Comparison of ENCODE assay signal across 1 cellular context in genomic region chr22:39532215-39533071, GRCh38.
TF ChIP-seq lines count a peak whose summit lies in the region.

Gene RPS19BP1, minus strand, starts transcription at chr22:39532748. Its CDS starts 10 bp downstream, at chr22:39532738.

TF ChIP-seq in HepG2, 621 proteins besides CTCF, POLR2A, EP300 and RAD21 (continued from another document and continues in another):
- TF ChIP-seq AHR (CRISPR knock-in tag; IDR thresholded peaks at IDR 0.05), result 0 out of 2 replicates have a peak, but pooled peaks have one; percentile 29
- TF ChIP-seq ZFP91 (CRISPR knock-in tag; IDR thresholded peaks at IDR 0.05; ENCODE audit: borderline replicate concordance), result peak; percentile 77
- TF ChIP-seq ZNF160 (CRISPR knock-in tag; IDR thresholded peaks at IDR 0.05), result no peak; the same call in 1 of the 2 replicates
- 0 out of 2 replicates have a peak, but pooled peaks have one; percentile 36 for TF ChIP-seq SRY (CRISPR knock-in tag; IDR thresholded peaks at IDR 0.05)
- TF ChIP-seq SAP130 (CRISPR knock-in tag; IDR thresholded peaks at IDR 0.05; ENCODE audit: low read depth), result peak; percentile 92
- peak; percentile 29; the same call in 1 of the 2 replicates for TF ChIP-seq ZNF451 (CRISPR knock-in tag; IDR thresholded peaks at IDR 0.05)
- peak; percentile 80 for TF ChIP-seq DRAP1 (CRISPR knock-in tag; IDR thresholded peaks at IDR 0.05)
- TF ChIP-seq EED (CRISPR knock-in tag; IDR thresholded peaks at IDR 0.05), result peak; percentile 26; the same call in 1 of the 2 replicates
- TF ChIP-seq SMYD3 (CRISPR knock-in tag; IDR thresholded peaks at IDR 0.05), result peak; percentile 62; the same call in 1 of the 2 replicates
- peak; percentile 40; the same call in 1 of the 2 replicates for TF ChIP-seq EHMT2 (IDR thresholded peaks at IDR 0.05; ENCODE audit: borderline replicate concordance, low read depth, low read length)
- TF ChIP-seq MATR3 (CRISPR knock-in tag; IDR thresholded peaks at IDR 0.05), result no peak
- TF ChIP-seq POLR2G (IDR thresholded peaks at IDR 0.05; ENCODE audit: low read depth, low read length), result peak; percentile 96
- TF ChIP-seq SATB2 (CRISPR knock-in tag; IDR thresholded peaks at IDR 0.05), result 0 out of 2 replicates have a peak, but pooled peaks have one; percentile 63
- no peak for TF ChIP-seq ZNF652 (CRISPR knock-in tag; IDR thresholded peaks at IDR 0.05; ENCODE audit: borderline replicate concordance, low read depth)
- no peak for TF ChIP-seq MIXL1 (CRISPR knock-in tag; IDR thresholded peaks at IDR 0.05)
- TF ChIP-seq GFI1 (CRISPR knock-in tag; IDR thresholded peaks at IDR 0.05; ENCODE audit: borderline replicate concordance), result peak; percentile 51; the same call in 1 of the 2 replicates
- TF ChIP-seq HOXA3 (CRISPR knock-in tag; IDR thresholded peaks at IDR 0.05), result peak; percentile 96
- peak; percentile 24; the same call in 1 of the 2 replicates for TF ChIP-seq FOXA3 (CRISPR knock-in tag; IDR thresholded peaks at IDR 0.05)
- no peak for TF ChIP-seq ZNF335 (CRISPR knock-in tag; IDR thresholded peaks at IDR 0.05)
- TF ChIP-seq HOXA5 (CRISPR knock-in tag; IDR thresholded peaks at IDR 0.05), result peak; percentile 77
- no peak for TF ChIP-seq ZNF557 (CRISPR knock-in tag; IDR thresholded peaks at IDR 0.05)
- peak; percentile 32; the same call in 1 of the 2 replicates for TF ChIP-seq ZNF430 (CRISPR knock-in tag; IDR thresholded peaks at IDR 0.05)
- TF ChIP-seq SP2 (CRISPR knock-in tag; IDR thresholded peaks at IDR 0.05), result peak; percentile 93
- peak; percentile 69 for TF ChIP-seq ZBTB40 (IDR thresholded peaks at IDR 0.05)
- TF ChIP-seq ZBTB40 (CRISPR knock-in tag; IDR thresholded peaks at IDR 0.05), result no peak
- TF ChIP-seq ZSCAN21 (CRISPR knock-in tag; IDR thresholded peaks at IDR 0.05; ENCODE audit: borderline replicate concordance), result peak; percentile 42; the same call in 1 of the 2 replicates
- TF ChIP-seq SPEN (CRISPR knock-in tag; IDR thresholded peaks at IDR 0.05; ENCODE audit: low read depth), result peak; percentile 76
- no peak for TF ChIP-seq MBD4 (IDR thresholded peaks at IDR 0.05; ENCODE audit: borderline replicate concordance, low read length)
- no peak for TF ChIP-seq MED8 (CRISPR knock-in tag; IDR thresholded peaks at IDR 0.05; ENCODE audit: insufficient replicate concordance)
- peak; percentile 85 for TF ChIP-seq SIX4 (CRISPR knock-in tag; IDR thresholded peaks at IDR 0.05)
- TF ChIP-seq ZBED4 (CRISPR knock-in tag; IDR thresholded peaks at IDR 0.05; ENCODE audit: borderline replicate concordance), result 0 out of 2 replicates have a peak, but pooled peaks have one; percentile 8
- no peak for TF ChIP-seq SOX13 (IDR thresholded peaks at IDR 0.05)
- TF ChIP-seq SOX13 (CRISPR knock-in tag; conservative IDR thresholded peaks at IDR 0.05 in 1 of 2, IDR thresholded peaks at IDR 0.05 in 1 of 2), result peak in 1 of 2 experiments; percentile 29; a peak in 1 of 4 replicates
- TF ChIP-seq NFIB (CRISPR knock-in tag; IDR thresholded peaks at IDR 0.05; ENCODE audit: borderline replicate concordance), result no peak
- peak; percentile 52; the same call in 1 of the 2 replicates for TF ChIP-seq RFXAP (CRISPR knock-in tag; IDR thresholded peaks at IDR 0.05; ENCODE audit: borderline replicate concordance)
- TF ChIP-seq ZNF30 (CRISPR knock-in tag; IDR thresholded peaks at IDR 0.05), result peak; percentile 55; the same call in 1 of the 2 replicates
- TF ChIP-seq ZNF446 (CRISPR knock-in tag; IDR thresholded peaks at IDR 0.05), result no peak
- TF ChIP-seq E2F5 (CRISPR knock-in tag; conservative IDR thresholded peaks at IDR 0.05), result no peak
- peak; percentile 75; the same call in 1 of the 2 replicates for TF ChIP-seq KDM2A (CRISPR knock-in tag; IDR thresholded peaks at IDR 0.05; ENCODE audit: borderline replicate concordance, low read depth)
- TF ChIP-seq CCAR2 (optimal IDR thresholded peaks at IDR 0.05; ENCODE audit: low read depth, low read length), result no peak
- no peak; the same call in 1 of the 2 replicates for TF ChIP-seq MEIS2 (CRISPR knock-in tag; IDR thresholded peaks at IDR 0.05)
- peak; percentile 94 for TF ChIP-seq ETV5 (CRISPR knock-in tag; IDR thresholded peaks at IDR 0.05; ENCODE audit: borderline replicate concordance)
- peak; percentile 94 for TF ChIP-seq ELF1 (CRISPR knock-in tag; IDR thresholded peaks at IDR 0.05)
- TF ChIP-seq RBAK (CRISPR knock-in tag; IDR thresholded peaks at IDR 0.05), result no peak
- TF ChIP-seq ZIK1 (CRISPR knock-in tag; IDR thresholded peaks at IDR 0.05; ENCODE audit: borderline replicate concordance, low read depth), result no peak; the same call in 1 of the 2 replicates
- peak; percentile 28; the same call in 1 of the 2 replicates for TF ChIP-seq ATF1 (CRISPR knock-in tag; IDR thresholded peaks at IDR 0.05)
- TF ChIP-seq ZSCAN30 (CRISPR knock-in tag; IDR thresholded peaks at IDR 0.05), result no peak
- no peak for TF ChIP-seq MAFK (conservative IDR thresholded peaks at IDR 0.05 in 1 of 2, IDR thresholded peaks at IDR 0.05 in 1 of 2; ENCODE audit: low read length in 2 of 2)
- peak; percentile 69 for TF ChIP-seq ZMYM4 (CRISPR knock-in tag; IDR thresholded peaks at IDR 0.05)
- no peak for TF ChIP-seq ZNF460 (CRISPR knock-in tag; IDR thresholded peaks at IDR 0.05; ENCODE audit: borderline replicate concordance)
